ENCODE assay signal across 17 cellular contexts in the genomic region with DNA sequence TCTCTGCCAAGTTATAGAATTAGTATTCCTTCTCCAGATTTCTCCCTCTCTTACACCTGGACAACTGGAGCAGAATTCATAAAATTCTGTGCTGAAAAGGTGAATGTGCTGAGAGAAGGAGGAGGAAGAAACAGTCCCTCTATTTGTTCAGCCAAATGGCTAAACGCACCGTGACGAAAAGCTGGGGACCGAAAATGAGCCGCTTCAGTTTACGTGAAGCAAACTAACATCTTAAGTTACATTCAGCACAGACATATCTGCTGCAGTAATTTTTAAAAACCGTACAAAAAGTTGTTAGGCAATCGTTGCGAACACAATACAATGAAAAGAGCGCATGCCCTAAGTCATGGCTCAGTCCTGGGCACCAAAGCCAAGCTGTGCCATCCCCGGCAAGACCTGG. TPM values are rescaled to one million over a fixed set of nuclear protein-coding genes. Genes with fewer than 3 reads are reported as not detected.
A peak's percentile ranks its signal among the peaks of the same experiment; 100 is the strongest.
DNase-seq lines count a peak whose midpoint lies in the region; ATAC-seq and TF ChIP-seq lines count a peak whose summit lies in the region.
"Had no signal": no experiment of that assay in that cellular context is flagged by ENCODE, and none has a peak within 500 bp of the region (broad histone marks: within the 10 kb centered on the region; RNA-seq: fewer than 3 reads in every experiment).

No MANE protein-coding gene starts in this region.

- H3K36me3 ChIP-seq in right atrium auricular region (no peaks in the 10 kb centered on the region), heart right ventricle (no peaks in the 10 kb centered on the region), SJCRH30 (no peaks in the 10 kb centered on the region)

- ATAC-seq in heart right ventricle (no peak), HG03571 (IDR thresholded peaks at IDR 0.05; ENCODE audit: unreplicated experiment) (no peak), HG03135 (IDR thresholded peaks at IDR 0.05; ENCODE audit: unreplicated experiment) (no peak)
- no peak for ATAC-seq in naive thymus-derived CD8-positive, alpha-beta T cell
- ATAC-seq: CD8-positive, alpha-beta T cell had no signal

- H3K4me1 Mint-ChIP-seq in nephron, result peaks cover 41% of the 10 kb centered on the region
- H3K4me1 Mint-ChIP-seq in naive thymus-derived CD8-positive, alpha-beta T cell, result peaks cover 0 to 9% (median 4%) of the 10 kb centered on the region in 4 donors

- POLR2A ChIA-PET in naive thymus-derived CD8-positive, alpha-beta T cell (lab: Charles Lee), result no interaction called here

- peaks cover 27% of the 10 kb centered on the region for H3K27me3 Mint-ChIP-seq in nephron (ENCODE audit: low read depth)
- peaks cover 8 to 33% (median 17%) of the 10 kb centered on the region in 5 donors for H3K27me3 Mint-ChIP-seq in naive thymus-derived CD8-positive, alpha-beta T cell

- H3K4me3 ChIP-seq in right atrium auricular region, result no peak overlapping the region
- H3K4me3 ChIP-seq in heart right ventricle, result no peak overlapping the region
- H3K4me3 ChIP-seq in SJCRH30, result peak overlapping the region; percentile 30

- H3K4me3 Mint-ChIP-seq in nephron, result no peak overlapping the region
- H3K4me3 Mint-ChIP-seq in naive thymus-derived CD8-positive, alpha-beta T cell, result no peak overlapping the region
- H3K4me3 Mint-ChIP-seq: CD8-positive, alpha-beta T cell had no signal

- H3K9me3 Mint-ChIP-seq in nephron, result no peaks in the 10 kb centered on the region
- no peaks in the 10 kb centered on the region for H3K9me3 Mint-ChIP-seq in naive thymus-derived CD8-positive, alpha-beta T cell
- H3K9me3 Mint-ChIP-seq: CD8-positive, alpha-beta T cell; IgD-negative memory B cell had no signal

- H3K36me3 Mint-ChIP-seq in nephron (ENCODE audit: low read depth), result no peaks in the 10 kb centered on the region
- no peaks in the 10 kb centered on the region for H3K36me3 Mint-ChIP-seq in naive thymus-derived CD8-positive, alpha-beta T cell
- H3K36me3 Mint-ChIP-seq: CD8-positive, alpha-beta T cell; IgD-negative memory B cell had no signal

- H3K27ac ChIP-seq in right atrium auricular region, result no peak overlapping the region
- H3K27ac ChIP-seq in heart right ventricle, result no peak overlapping the region
- H3K27ac ChIP-seq in SJCRH30, result peak overlapping the region; percentile 99

- no peaks in the 10 kb centered on the region for H3K4me1 ChIP-seq in right atrium auricular region
- peaks cover 0 to 23% (median 6%) of the 10 kb centered on the region in 9 donors for H3K4me1 ChIP-seq in heart right ventricle
- H3K4me1 ChIP-seq in SJCRH30, result peaks cover 51% of the 10 kb centered on the region

- 96 to 97% methylated on average over 11 of the region's 11 CpGs for WGBS in heart right ventricle, 2 donors

- H3K9me3 ChIP-seq in right atrium auricular region (no peaks in the 10 kb centered on the region), heart right ventricle (no peaks in the 10 kb centered on the region), SJCRH30 (replicated peaks) (no peaks in the 10 kb centered on the region)

- H3K27ac Mint-ChIP-seq in nephron, result peak overlapping the region in 2 of 3 experiments; percentile 37 to 58
- H3K27ac Mint-ChIP-seq in naive thymus-derived CD8-positive, alpha-beta T cell, result no peak overlapping the region
- H3K27ac Mint-ChIP-seq: CD8-positive, alpha-beta T cell; IgD-negative memory B cell had no signal

- intact Hi-C loops in heart right ventricle (cut with DNase I), result no loop called here

- TF ChIP-seq CTCF in right atrium auricular region (IDR thresholded peaks at IDR 0.05) (no peak), heart right ventricle (IDR thresholded peaks at IDR 0.05) (no peak), nephron (IDR thresholded peaks at IDR 0.05; ENCODE audit: unreplicated experiment in 3 of 3) (no peak)

- DNase-seq in right atrium auricular region (ENCODE audit: low spot score) (peak; percentile 36), heart right ventricle (no peak), SJCRH30 (peak; percentile 81 to 89)
- DNase-seq in naive thymus-derived CD8-positive, alpha-beta T cell, result no peak
- DNase-seq: 8988T; ACHN; CD8-positive, alpha-beta T cell; COR-L47; DMS153; DMS79 treated with DMSO at 0.1 percent for 48 hours; EL; KG1 had no signal

- H3K27me3 ChIP-seq in right atrium auricular region (no peaks in the 10 kb centered on the region), heart right ventricle (no peaks in the 10 kb centered on the region), SJCRH30 (no peaks in the 10 kb centered on the region)

RNA-seq across cellular contexts. Expression of a gene that starts 46.5 kb away (rescaled TPM):
- total RNA-seq in right atrium auricular region (not detected), heart right ventricle (not detected)
- polyA plus RNA-seq in heart right ventricle, result not detected
- total RNA-seq in SJCRH30 (2014; rRNA removed; shearing (Covaris generic)), result 0.30 TPM in 1 of 2 replicates, not detected in the other
- total RNA-seq in naive thymus-derived CD8-positive, alpha-beta T cell, result not detected
- not detected for polyA plus RNA-seq in naive thymus-derived CD8-positive, alpha-beta T cell
- total RNA-seq: CD8-positive, alpha-beta T cell; HT1080 had no signal
- polyA plus RNA-seq: IgD-negative memory B cell had no signal

RNA-seq across cellular contexts. Expression of a gene that starts 53.0 kb away (rescaled TPM):
- total RNA-seq in right atrium auricular region, result 1 to 10 TPM; 1.3 to 2.2 TPM
- total RNA-seq in heart right ventricle, result 1 to 10 TPM in 8 of 10 donors, under 1 TPM in 2; 0.22 to 5.5 (median 3.1) TPM
- 1 to 10 TPM in 1 of 2 donors, under 1 TPM in 1; 0.75 to 1.9 TPM for polyA plus RNA-seq in heart right ventricle
- total RNA-seq in SJCRH30 (2014; rRNA removed; shearing (Covaris generic)), result 9.8 and 10.5 TPM in 2 replicates
- 1 to 10 TPM; 1.5 to 2.8 TPM for total RNA-seq in naive thymus-derived CD8-positive, alpha-beta T cell
- polyA plus RNA-seq in naive thymus-derived CD8-positive, alpha-beta T cell, result 1 to 10 TPM in 1 of 3 donors, under 1 TPM in 1, not detected in 1; 0.71 to 1.3 TPM
- total RNA-seq: HT1080 had no signal
- polyA plus RNA-seq: IgD-negative memory B cell had no signal

Comparison
In these comparisons a context has a peak if more than half of its experiments do, and no peak if none do; other contexts are left out.
1. DNase-seq: peak in right atrium auricular region (single experiment) and SJCRH30 (2 of 2); none in heart right ventricle (0 of 2) and naive thymus-derived CD8-positive, alpha-beta T cell (0 of 10).
2. H3K27ac Mint-ChIP-seq: peak in nephron (2 of 3); none in naive thymus-derived CD8-positive, alpha-beta T cell (0 of 10).